8 cellular contexts compared by ENCODE assay signal in the genomic region with DNA sequence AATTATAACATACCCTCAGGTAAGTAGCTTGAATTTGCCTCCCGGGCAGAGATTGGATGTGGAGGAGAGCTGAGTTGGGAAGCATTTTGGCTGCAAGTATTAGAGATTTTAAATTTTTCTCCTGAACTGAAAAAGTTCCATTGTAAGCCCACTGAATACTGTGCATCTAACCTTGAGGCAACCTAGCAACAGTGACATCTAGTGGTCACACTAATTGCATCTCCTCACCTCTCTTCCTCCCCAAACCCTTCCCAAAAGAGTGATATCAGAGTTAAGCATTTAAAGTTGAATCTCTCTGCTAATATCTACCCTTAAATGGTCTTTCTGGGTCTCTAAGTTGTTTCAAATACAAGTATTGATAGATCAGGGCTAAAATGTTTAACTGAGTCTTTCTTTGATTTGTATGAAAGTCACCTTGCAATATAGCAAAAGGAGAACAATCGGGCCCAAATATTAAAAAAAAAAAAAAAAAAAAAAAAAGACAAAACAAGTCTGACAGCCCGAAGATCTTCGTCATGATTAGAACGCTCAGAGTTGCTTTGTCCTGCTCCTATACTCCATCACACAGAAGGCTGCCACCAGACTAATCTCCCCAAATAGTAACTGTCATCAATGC. TPM values are rescaled to one million over a fixed set of nuclear protein-coding genes. Genes with fewer than 3 reads are reported as not detected.
DNase-seq lines count a peak whose midpoint lies in the region; ATAC-seq, FAIRE-seq and TF ChIP-seq lines count a peak whose summit lies in the region.

No MANE protein-coding gene starts in this region.

- no peaks in the 10 kb centered on the region for H3K36me3 ChIP-seq in body of pancreas (replicated peaks in 1 of 2; ENCODE audit: insufficient read depth in 1 of 2, low read depth in 2 of 2)

- 25 to 33% methylated on average over 5 of the region's 5 CpGs for WGBS in body of pancreas, 2 donors

- ATAC-seq in HG03469 (IDR thresholded peaks at IDR 0.05; ENCODE audit: unreplicated experiment) (peak; percentile 75), body of pancreas (no peak)
- no peak for ATAC-seq in stimulated activated naive CD8-positive, alpha-beta T cell treated with anti-CD3 and anti-CD28 coated beads, Interleukin-15, Interleukin-2, amounts not matched to agents 100 U/mL and 50 U/mL, for 24 hours

- TF ChIP-seq CTCF in body of pancreas (IDR thresholded peaks at IDR 0.05) = peak; percentile 42 to 78 (median 57)

- peak; percentile 54 for FAIRE-seq in GM19239 (lab: Jason Lieb, UNC)

- no peaks in the 10 kb centered on the region for H3K27me3 ChIP-seq in body of pancreas

- H3K27ac ChIP-seq in body of pancreas = no peak overlapping the region

- TF ChIP-seq POLR2A in body of pancreas (IDR thresholded peaks at IDR 0.05) = no peak

- intact Hi-C loops in body of pancreas (cut with DNase I) = no loop called here

- no peak overlapping the region for H3K4me3 ChIP-seq in body of pancreas

- no peaks in the 10 kb centered on the region for H3K9me3 ChIP-seq in body of pancreas

- no peaks in the 10 kb centered on the region for H3K4me1 ChIP-seq in body of pancreas

- DNase-seq in DMS 273 treated with DMSO at 0.1 percent for 48 hours (lab: John Stamatoyannopoulos, UW) (peak; percentile 17), GM19239 (ENCODE audit: insufficient read length, low spot score) (no peak), NCI-H69 (lab: John Stamatoyannopoulos, UW) (peak; percentile 87), body of pancreas (peak; percentile 13 to 31 (median 17)), iPS-NIHi11 (ENCODE audit: low spot score) (peak; percentile 69)
- peak; percentile 9 for DNase-seq in stimulated activated naive CD8-positive, alpha-beta T cell treated with anti-CD3 and anti-CD28 coated beads, Interleukin-15, Interleukin-2, amounts not matched to agents 100 U/mL and 50 U/mL, for 24 hours
- no peak for DNase-seq in NK-92 treated with Interleukin-12 subunit alpha and Interleukin-12 subunit beta, amount 100 ng/mL, for 24 hours (lab: John Stamatoyannopoulos, UW)

RNA-seq across cellular contexts. Expression of gene DLX5, which starts 40.4 kb away (rescaled TPM):
- not detected for total RNA-seq in body of pancreas

RNA-seq across cellular contexts. Expression of gene SDHAF3, which starts 52.4 kb away (rescaled TPM):
- total RNA-seq in body of pancreas = 10 to 100 TPM; 22.3 to 30.7 TPM

RNA-seq across cellular contexts. Expression of gene DLX6, which starts 59.7 kb away (rescaled TPM):
- total RNA-seq in body of pancreas = not detected

Comparison
In these comparisons a context has a peak if more than half of its experiments do, and no peak if none do; other contexts are left out.
1. DNase-seq: peak in DMS 273 treated with DMSO at 0.1 percent for 48 hours (single experiment), NCI-H69 (single experiment), body of pancreas (4 of 4), iPS-NIHi11 (single experiment) and stimulated activated naive CD8-positive, alpha-beta T cell treated with anti-CD3 and anti-CD28 coated beads, Interleukin-15, Interleukin-2, amounts not matched to agents 100 U/mL and 50 U/mL, for 24 hours (single experiment); none in GM19239 (single experiment) and NK-92 treated with Interleukin-12 subunit alpha and Interleukin-12 subunit beta, amount 100 ng/mL, for 24 hours (single experiment).